1 cellular context compared by ENCODE assay signal in the genomic region with DNA sequence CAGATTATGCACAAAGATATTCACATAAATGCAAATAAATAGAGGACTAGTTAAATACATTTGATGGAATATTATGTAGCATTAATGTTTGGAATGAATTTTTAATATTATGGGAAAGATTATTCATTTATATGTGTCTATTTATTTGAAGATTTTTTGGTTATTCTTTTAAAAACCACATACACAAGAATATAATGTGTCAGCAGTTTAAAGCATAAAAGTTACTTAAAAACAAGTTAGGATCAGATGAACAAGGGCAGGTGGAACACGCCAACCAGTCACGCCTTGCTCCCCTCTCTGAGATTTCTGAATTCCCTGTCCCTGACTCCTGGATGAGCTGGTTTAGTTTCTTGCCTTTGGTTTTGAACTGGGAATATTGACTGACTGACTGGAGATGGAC.
TF ChIP-seq lines count a peak whose summit lies in the region.

No MANE protein-coding gene starts in this region.

TF ChIP-seq in GM23338, 12 proteins besides CTCF, POLR2A, EP300 and RAD21 (continued from another document):
- TF ChIP-seq, protein P1, sequence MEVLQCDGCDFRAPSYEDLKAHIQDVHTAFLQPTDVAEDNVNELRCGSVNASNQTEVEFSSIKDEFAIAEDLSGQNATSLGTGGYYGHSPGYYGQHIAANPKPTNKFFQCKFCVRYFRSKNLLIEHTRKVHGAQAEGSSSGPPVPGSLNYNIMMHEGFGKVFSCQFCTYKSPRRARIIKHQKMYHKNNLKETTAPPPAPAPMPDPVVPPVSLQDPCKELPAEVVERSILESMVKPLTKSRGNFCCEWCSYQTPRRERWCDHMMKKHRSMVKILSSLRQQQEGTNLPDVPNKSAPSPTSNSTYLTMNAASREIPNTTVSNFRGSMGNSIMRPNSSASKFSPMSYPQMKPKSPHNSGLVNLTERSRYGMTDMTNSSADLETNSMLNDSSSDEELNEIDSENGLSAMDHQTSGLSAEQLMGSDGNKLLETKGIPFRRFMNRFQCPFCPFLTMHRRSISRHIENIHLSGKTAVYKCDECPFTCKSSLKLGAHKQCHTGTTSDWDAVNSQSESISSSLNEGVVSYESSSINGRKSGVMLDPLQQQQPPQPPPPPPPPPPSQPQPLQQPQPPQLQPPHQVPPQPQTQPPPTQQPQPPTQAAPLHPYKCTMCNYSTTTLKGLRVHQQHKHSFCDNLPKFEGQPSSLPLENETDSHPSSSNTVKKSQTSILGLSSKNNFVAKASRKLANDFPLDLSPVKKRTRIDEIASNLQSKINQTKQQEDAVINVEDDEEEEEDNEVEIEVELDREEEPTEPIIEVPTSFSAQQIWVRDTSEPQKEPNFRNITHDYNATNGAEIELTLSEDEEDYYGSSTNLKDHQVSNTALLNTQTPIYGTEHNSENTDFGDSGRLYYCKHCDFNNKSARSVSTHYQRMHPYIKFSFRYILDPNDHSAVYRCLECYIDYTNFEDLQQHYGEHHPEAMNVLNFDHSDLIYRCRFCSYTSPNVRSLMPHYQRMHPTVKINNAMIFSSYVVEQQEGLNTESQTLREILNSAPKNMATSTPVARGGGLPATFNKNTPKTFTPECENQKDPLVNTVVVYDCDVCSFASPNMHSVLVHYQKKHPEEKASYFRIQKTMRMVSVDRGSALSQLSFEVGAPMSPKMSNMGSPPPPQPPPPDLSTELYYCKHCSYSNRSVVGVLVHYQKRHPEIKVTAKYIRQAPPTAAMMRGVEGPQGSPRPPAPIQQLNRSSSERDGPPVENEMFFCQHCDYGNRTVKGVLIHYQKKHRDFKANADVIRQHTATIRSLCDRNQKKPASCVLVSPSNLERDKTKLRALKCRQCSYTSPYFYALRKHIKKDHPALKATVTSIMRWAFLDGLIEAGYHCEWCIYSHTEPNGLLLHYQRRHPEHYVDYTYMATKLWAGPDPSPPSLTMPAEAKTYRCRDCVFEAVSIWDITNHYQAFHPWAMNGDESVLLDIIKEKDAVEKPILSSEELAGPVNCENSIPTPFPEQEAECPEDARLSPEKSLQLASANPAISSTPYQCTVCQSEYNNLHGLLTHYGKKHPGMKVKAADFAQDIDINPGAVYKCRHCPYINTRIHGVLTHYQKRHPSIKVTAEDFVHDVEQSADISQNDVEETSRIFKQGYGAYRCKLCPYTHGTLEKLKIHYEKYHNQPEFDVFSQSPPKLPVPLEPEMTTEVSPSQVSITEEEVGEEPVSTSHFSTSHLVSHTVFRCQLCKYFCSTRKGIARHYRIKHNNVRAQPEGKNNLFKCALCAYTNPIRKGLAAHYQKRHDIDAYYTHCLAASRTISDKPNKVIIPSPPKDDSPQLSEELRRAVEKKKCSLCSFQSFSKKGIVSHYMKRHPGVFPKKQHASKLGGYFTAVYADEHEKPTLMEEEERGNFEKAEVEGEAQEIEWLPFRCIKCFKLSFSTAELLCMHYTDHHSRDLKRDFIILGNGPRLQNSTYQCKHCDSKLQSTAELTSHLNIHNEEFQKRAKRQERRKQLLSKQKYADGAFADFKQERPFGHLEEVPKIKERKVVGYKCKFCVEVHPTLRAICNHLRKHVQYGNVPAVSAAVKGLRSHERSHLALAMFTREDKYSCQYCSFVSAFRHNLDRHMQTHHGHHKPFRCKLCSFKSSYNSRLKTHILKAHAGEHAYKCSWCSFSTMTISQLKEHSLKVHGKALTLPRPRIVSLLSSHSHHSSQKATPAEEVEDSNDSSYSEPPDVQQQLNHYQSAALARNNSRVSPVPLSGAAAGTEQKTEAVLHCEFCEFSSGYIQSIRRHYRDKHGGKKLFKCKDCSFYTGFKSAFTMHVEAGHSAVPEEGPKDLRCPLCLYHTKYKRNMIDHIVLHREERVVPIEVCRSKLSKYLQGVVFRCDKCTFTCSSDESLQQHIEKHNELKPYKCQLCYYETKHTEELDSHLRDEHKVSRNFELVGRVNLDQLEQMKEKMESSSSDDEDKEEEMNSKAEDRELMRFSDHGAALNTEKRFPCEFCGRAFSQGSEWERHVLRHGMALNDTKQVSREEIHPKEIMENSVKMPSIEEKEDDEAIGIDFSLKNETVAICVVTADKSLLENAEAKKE (CRISPR knock-in tag; IDR thresholded peaks at IDR 0.05) = no peak
- no peak for TF ChIP-seq CREB1 (CRISPR knock-in tag; IDR thresholded peaks at IDR 0.05; ENCODE audit: low read depth)
TF ChIP-seq in GM23338: peak in this region for 0.
